ENCODE assay signal across 8 cellular contexts in the genomic region with DNA sequence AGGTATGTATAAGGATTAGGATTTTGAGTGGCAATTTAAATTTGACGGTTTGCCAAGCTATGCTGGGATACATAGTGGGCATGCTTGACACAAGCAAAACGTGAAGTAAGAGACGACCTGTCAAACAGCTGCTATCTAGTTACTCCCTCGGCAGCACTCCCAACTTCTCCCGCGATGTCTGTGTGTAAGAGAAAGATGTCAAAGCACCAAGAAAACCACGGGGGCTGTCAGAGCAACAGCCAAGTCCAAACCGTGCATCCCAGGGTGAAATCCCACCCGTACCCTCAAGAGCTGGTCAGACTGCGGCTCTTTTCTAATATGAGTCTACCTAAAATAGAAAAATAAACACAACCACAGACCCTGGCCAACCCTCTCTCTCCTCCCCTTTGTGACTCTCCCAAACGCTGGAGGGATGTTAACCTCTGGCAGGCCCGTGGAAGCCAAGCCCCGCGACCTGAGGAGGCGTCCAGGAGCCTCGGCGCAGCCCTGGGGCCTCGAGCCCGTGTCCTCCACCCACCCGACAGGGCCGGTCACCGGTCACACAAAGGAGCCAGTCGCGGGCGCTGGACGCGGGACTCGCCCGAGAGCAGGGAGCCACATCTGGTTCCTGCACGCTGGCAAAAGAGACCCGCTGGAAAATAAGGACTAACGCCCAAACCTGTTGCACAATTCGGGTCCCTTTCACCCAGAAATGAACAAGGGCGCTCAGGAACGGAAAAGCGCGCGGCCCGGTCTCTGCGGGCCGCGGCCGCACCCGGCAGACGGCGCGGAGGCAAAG. TPM values are rescaled to one million over a fixed set of nuclear protein-coding genes. Genes with fewer than 3 reads are reported as not detected.
DNase-seq lines count a peak whose midpoint lies in the region; ATAC-seq and TF ChIP-seq lines count a peak whose summit lies in the region.

No MANE protein-coding gene starts in this region.

- H3K9me3 ChIP-seq in Peyer's patch (no peaks in the 10 kb centered on the region), psoas muscle (no peaks in the 10 kb centered on the region)

- 0 to 1% (median 0%) methylated on average over 42 to 47 of the region's 47 CpGs for WGBS in psoas muscle, 3 donors

- in situ Hi-C loops in Caki2 (cut with HindIII; ENCODE audit: low pct_unique_long_range_greater_than_20kb, low sequenced_read_pairs) (no loop called here), astrocyte of the spinal cord (cut with HindIII; ENCODE audit: low sequenced_read_pairs) (no loop called here)

- no peaks in the 10 kb centered on the region for H3K27me3 ChIP-seq in Peyer's patch
- H3K27me3 ChIP-seq in psoas muscle (ENCODE audit: insufficient read depth in 3 of 3, low read length in 2 of 3): no peaks in the 10 kb centered on the region

- TF ChIP-seq POLR2A in Peyer's patch (IDR thresholded peaks at IDR 0.05): no peak

- H3K27ac ChIP-seq in Peyer's patch (peak overlapping the region; percentile 76 to 92 (median 84)), psoas muscle (peak overlapping the region; percentile 75)

- intact Hi-C loops in psoas muscle (cut with DNase I): no loop called here

- no peaks in the 10 kb centered on the region for H3K36me3 ChIP-seq in Peyer's patch
- H3K36me3 ChIP-seq in psoas muscle (ENCODE audit: insufficient read depth in 1 of 2, low read depth in 1 of 2): no peaks in the 10 kb centered on the region

- H3K4me1 ChIP-seq in Peyer's patch (peaks cover 0 to 13% (median 4%) of the 10 kb centered on the region in 4 donors), psoas muscle (peaks cover 9% of the 10 kb centered on the region)

- TF ChIP-seq CTCF in Peyer's patch (IDR thresholded peaks at IDR 0.05) (no peak), astrocyte of the spinal cord (IDR thresholded peaks at IDR 0.05; ENCODE audit: low read depth, low read length) (no peak), psoas muscle (IDR thresholded peaks at IDR 0.05) (no peak)

- peak overlapping the region; percentile 74 to 89 (median 76) for H3K4me3 ChIP-seq in Peyer's patch
- peak overlapping the region; percentile 82 for H3K4me3 ChIP-seq in astrocyte of the spinal cord (ENCODE audit: low read depth, low read length)
- H3K4me3 ChIP-seq in psoas muscle: peak overlapping the region; percentile 86

- ATAC-seq in GM19397 (IDR thresholded peaks at IDR 0.05; ENCODE audit: unreplicated experiment) (peak; percentile 40), HG03460 (IDR thresholded peaks at IDR 0.05; ENCODE audit: unreplicated experiment) (peak; percentile 25), psoas muscle (peak; percentile 56 to 72 (median 66))

- peak; percentile 45 for DNase-seq in Caki2 (ENCODE audit: low read depth)
- DNase-seq in Peyer's patch: peak; percentile 28 to 75 (median 68)
- DNase-seq in astrocyte of the spinal cord (ENCODE audit: low read depth, low spot score): peak; percentile 57
- peak; percentile 25 to 63 for DNase-seq in hippocampal formation (lab: John Stamatoyannopoulos, UW)
- peak; percentile 55 to 79 for DNase-seq in psoas muscle
- DNase-seq in cortex of kidney (lab: John Stamatoyannopoulos, UW): no peak

RNA-seq across cellular contexts. Expression of a gene that starts 1.0 kb away (rescaled TPM):
- 8.6 and 24.7 TPM in 2 replicates for total RNA-seq in Caki2 (2014; rRNA removed; shearing (Covaris generic); ENCODE audit: low replicate concordance)
- total RNA-seq in Peyer's patch (10 to 100 TPM; 19.3 to 66.0 (median 39.6) TPM), psoas muscle (10 to 100 TPM; 15.1 to 20.2 (median 18.5) TPM)
- 1 to 10 TPM; 4.2 to 9.9 (median 6.4) TPM for polyA plus RNA-seq in psoas muscle
